Comparison of ENCODE assay signal across 8 cellular contexts in the genomic region with DNA sequence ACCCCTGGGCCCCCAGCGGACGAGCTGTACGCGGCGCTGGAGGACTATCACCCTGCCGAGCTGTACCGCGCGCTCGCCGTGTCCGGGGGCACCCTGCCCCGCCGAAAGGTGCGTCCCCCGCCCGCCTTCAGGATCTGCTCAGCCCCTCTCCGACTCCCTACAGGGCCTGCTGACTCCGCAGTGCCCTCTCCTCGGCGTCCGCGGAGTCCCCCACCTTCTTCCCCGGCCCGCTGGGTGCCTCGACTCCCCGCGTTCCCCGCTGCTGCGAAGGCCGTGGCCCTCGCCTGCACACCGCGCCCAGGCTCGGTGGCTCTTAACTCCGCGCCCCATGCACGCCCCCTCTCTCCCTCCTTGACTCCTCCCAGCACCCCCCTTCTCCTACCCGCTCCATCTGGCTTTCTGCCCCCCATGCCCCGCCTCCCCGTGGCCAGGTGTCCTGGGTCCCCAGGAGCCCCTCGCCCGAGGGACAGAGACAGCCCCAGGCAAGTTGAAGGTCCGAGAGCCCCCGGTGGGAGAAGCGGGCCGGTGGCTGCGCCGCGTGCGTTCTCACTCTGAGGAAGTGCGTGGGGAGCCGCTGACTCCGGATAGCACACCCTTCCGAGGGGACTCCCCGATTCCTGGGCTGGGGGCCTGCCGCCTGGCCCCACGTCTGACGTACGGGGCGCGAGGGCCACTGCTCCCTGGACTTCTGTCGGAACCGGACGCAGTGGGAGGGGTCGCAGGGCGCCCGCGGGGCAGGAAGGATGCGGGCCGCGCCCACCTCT. TPM values are rescaled to one million over a fixed set of nuclear protein-coding genes. Genes with fewer than 3 reads are reported as not detected.
DNase-seq lines count a peak whose midpoint lies in the region; ATAC-seq and TF ChIP-seq lines count a peak whose summit lies in the region.

No MANE protein-coding gene starts in this region.

- no peak for TF ChIP-seq EP300 in neural cell (conservative IDR thresholded peaks at IDR 0.05; ENCODE audit: poor library complexity, severe bottlenecking)

- H3K9me3 ChIP-seq in neural cell (ENCODE audit: low read length) (no peaks in the 10 kb centered on the region), uterus (no peaks in the 10 kb centered on the region)

- TF ChIP-seq CTCF in HFF-Myc (IDR thresholded peaks at IDR 0.05; ENCODE audit: low read depth, low read length, missing control alignments) (no peak), neural cell (IDR thresholded peaks at IDR 0.05; ENCODE audit: poor library complexity, severe bottlenecking) (no peak), uterus (IDR thresholded peaks at IDR 0.05) (no peak)

- DNase-seq in HFF-Myc (ENCODE audit: extremely low read depth, low read depth), result no peak
- peak; percentile 83 for DNase-seq in activated CD8-positive, alpha-beta memory T cell treated with anti-CD3 and anti-CD28 coated beads for 24 hours
- DNase-seq in erythroblast (lab: John Stamatoyannopoulos, UW), result peak; percentile 35 to 40
- DNase-seq in uterus, result peak; percentile 65 to 67
- no peak for DNase-seq in NCI-H2196 treated with DMSO at 0.1 percent for 48 hours (lab: John Stamatoyannopoulos, UW; ENCODE audit: unreplicated experiment)
- DNase-seq in NCI-H774 (lab: John Stamatoyannopoulos, UW), result no peak

- no peaks in the 10 kb centered on the region for H3K9me2 ChIP-seq in neural cell (ENCODE audit: insufficient read depth, low read length)

- H3K4me1 ChIP-seq in uterus, result peaks cover 0 to 6% of the 10 kb centered on the region in 2 donors

- no peak overlapping the region for H2AFZ ChIP-seq in neural cell (ENCODE audit: low read depth, low read length)

- no peaks in the 10 kb centered on the region for H3F3A ChIP-seq in neural cell (ENCODE audit: insufficient read depth, low read length, poor library complexity, severe bottlenecking)

- H3K27me3 ChIP-seq in neural cell (ENCODE audit: insufficient read depth, low read depth, low read length) (peaks cover 29% of the 10 kb centered on the region), uterus (no peaks in the 10 kb centered on the region)

- TF ChIP-seq POLR2A in erythroblast (IDR thresholded peaks at IDR 0.05; ENCODE audit: low read length) (no peak), uterus (IDR thresholded peaks at IDR 0.05) (peak in 1 of 2 donors; percentile 5)

- H3K36me3 ChIP-seq in neural cell (ENCODE audit: insufficient read depth, low read length) (no peaks in the 10 kb centered on the region), uterus (no peaks in the 10 kb centered on the region)

- no peaks in the 10 kb centered on the region for H4K20me1 ChIP-seq in neural cell (ENCODE audit: insufficient read depth)

- ATAC-seq in HG03025 (IDR thresholded peaks at IDR 0.05; ENCODE audit: low FRiP score, unreplicated experiment), result no peak

- peak overlapping the region; percentile 52 for H3K4me3 ChIP-seq in HFF-Myc (replicated peaks; ENCODE audit: low read depth, low read length)
- peak overlapping the region; percentile 35 for H3K4me3 ChIP-seq in neural cell (ENCODE audit: low read length)
- peak overlapping the region; percentile 72 to 89 for H3K4me3 ChIP-seq in uterus

- intact Hi-C loops in uterus (cut with DNase I; ENCODE audit: low total_unique reads), result no loop called here

- H3K27ac ChIP-seq in neural cell (ENCODE audit: low read length) (no peak overlapping the region), uterus (peak overlapping the region; percentile 94 to 95)

- no peak for TF ChIP-seq RAD21 in neural cell (conservative IDR thresholded peaks at IDR 0.05)

- H3K9ac ChIP-seq in neural cell (ENCODE audit: low read length), result no peak overlapping the region

- H3K79me2 ChIP-seq in neural cell (replicated peaks; ENCODE audit: insufficient read depth, low read length), result no peaks in the 10 kb centered on the region

- no peak overlapping the region for H3K4me2 ChIP-seq in neural cell (ENCODE audit: low read length)

TF ChIP-seq in neural cell, 6 proteins besides CTCF, POLR2A, EP300 and RAD21:
- TF ChIP-seq MXI1 (conservative IDR thresholded peaks at IDR 0.05; ENCODE audit: poor library complexity, severe bottlenecking) (no peak), EZH2 (IDR thresholded peaks at IDR 0.05; ENCODE audit: borderline replicate concordance, insufficient read depth, low read length, poor library complexity, severe bottlenecking) (no peak), TAF1 (IDR thresholded peaks at IDR 0.05; ENCODE audit: low read depth) (no peak), POLR2AphosphoS5 (IDR thresholded peaks at IDR 0.05) (no peak), SMC3 (conservative IDR thresholded peaks at IDR 0.05; ENCODE audit: poor library complexity) (no peak)
- TF ChIP-seq, protein P1, sequence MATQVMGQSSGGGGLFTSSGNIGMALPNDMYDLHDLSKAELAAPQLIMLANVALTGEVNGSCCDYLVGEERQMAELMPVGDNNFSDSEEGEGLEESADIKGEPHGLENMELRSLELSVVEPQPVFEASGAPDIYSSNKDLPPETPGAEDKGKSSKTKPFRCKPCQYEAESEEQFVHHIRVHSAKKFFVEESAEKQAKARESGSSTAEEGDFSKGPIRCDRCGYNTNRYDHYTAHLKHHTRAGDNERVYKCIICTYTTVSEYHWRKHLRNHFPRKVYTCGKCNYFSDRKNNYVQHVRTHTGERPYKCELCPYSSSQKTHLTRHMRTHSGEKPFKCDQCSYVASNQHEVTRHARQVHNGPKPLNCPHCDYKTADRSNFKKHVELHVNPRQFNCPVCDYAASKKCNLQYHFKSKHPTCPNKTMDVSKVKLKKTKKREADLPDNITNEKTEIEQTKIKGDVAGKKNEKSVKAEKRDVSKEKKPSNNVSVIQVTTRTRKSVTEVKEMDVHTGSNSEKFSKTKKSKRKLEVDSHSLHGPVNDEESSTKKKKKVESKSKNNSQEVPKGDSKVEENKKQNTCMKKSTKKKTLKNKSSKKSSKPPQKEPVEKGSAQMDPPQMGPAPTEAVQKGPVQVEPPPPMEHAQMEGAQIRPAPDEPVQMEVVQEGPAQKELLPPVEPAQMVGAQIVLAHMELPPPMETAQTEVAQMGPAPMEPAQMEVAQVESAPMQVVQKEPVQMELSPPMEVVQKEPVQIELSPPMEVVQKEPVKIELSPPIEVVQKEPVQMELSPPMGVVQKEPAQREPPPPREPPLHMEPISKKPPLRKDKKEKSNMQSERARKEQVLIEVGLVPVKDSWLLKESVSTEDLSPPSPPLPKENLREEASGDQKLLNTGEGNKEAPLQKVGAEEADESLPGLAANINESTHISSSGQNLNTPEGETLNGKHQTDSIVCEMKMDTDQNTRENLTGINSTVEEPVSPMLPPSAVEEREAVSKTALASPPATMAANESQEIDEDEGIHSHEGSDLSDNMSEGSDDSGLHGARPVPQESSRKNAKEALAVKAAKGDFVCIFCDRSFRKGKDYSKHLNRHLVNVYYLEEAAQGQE (IDR thresholded peaks at IDR 0.05; ENCODE audit: borderline replicate concordance), result no peak

RNA-seq across cellular contexts. Expression of a gene that starts 0.6 kb away (rescaled TPM):
- polyA plus RNA-seq in neural cell, result 5.4 and 6.1 TPM in 2 replicates
- polyA minus RNA-seq in neural cell, result 2.2 and 2.4 TPM in 2 replicates
- total RNA-seq in uterus, result 100 to 1,000 TPM in 1 of 4 donors, 10 to 100 TPM in 2, 1 to 10 TPM in 1; 6.4 to 153 (median 42.1) TPM

RNA-seq across cellular contexts. Expression of a gene that starts 43.9 kb away (rescaled TPM):
- 3.4 and 6.1 TPM in 2 replicates for polyA plus RNA-seq in neural cell
- 5.0 and 7.3 TPM in 2 replicates for polyA minus RNA-seq in neural cell
- total RNA-seq in uterus, result 100 to 1,000 TPM in 3 of 4 donors, 10 to 100 TPM in 1; 31.7 to 297 (median 135) TPM

RNA-seq across cellular contexts. Expression of a gene that starts 55.8 kb away (rescaled TPM):
- 47.2 and 52.3 TPM in 2 replicates for polyA plus RNA-seq in neural cell
- 79.1 and 88.6 TPM in 2 replicates for polyA minus RNA-seq in neural cell
- 10 to 100 TPM in 3 of 4 donors, 1 to 10 TPM in 1; 2.6 to 31.6 (median 14.4) TPM for total RNA-seq in uterus

Comparison
In these comparisons a context has a peak if more than half of its experiments do, and no peak if none do; other contexts are left out.
1. DNase-seq: peak in activated CD8-positive, alpha-beta memory T cell treated with anti-CD3 and anti-CD28 coated beads for 24 hours (single experiment), erythroblast (2 of 2) and uterus (2 of 2); none in HFF-Myc (single experiment), NCI-H2196 treated with DMSO at 0.1 percent for 48 hours (single experiment) and NCI-H774 (single experiment).
2. Peak in every context shown above with its lines, with median percentiles within 50 percentile points of each other: H3K4me3 ChIP-seq.